Comparison of ENCODE assay signal across 11 cellular contexts in the genomic region with DNA sequence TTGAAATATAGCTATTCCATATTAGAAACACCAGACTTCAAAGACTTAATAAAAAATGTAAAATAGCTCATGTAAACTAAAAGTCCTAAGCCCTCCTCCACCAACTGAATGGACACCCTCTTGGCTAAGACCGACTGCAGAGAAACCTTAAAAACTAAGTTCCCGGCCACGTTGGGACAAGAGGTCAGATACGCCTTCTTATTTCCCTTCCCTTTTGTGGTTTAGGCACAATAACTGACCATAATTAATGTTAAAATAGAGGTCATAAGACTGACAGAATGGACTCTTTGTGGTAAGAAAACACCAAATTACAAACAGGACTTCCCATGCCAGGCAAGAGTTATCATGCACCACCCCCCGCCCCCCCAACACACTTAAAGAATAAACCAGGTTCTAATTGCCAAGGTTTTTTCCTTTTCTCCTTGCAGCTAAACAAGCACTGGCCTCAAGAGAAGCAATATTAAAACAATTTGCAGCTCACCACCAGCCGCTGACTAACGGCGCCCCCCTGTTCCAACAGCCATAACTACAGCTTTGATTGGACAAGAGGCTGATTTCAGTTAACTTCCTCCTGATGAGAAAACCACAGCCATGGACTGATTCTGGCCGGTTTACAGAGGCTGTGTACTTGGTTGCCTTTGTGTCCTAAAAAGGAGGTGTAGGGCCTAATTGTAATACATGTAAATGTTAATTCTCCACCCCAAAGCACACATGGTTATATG. TPM values are rescaled to one million over a fixed set of nuclear protein-coding genes. Genes with fewer than 3 reads are reported as not detected.
DNase-seq lines count a peak whose midpoint lies in the region; ATAC-seq, FAIRE-seq and TF ChIP-seq lines count a peak whose summit lies in the region.
"Had no signal": no experiment of that assay in that cellular context is flagged by ENCODE, and none has a peak within 500 bp of the region (broad histone marks: within the 10 kb centered on the region; RNA-seq: fewer than 3 reads in every experiment).

No MANE protein-coding gene starts in this region.

- H3K36me3 ChIP-seq in esophagus muscularis mucosa, result no peaks in the 10 kb centered on the region
- no peaks in the 10 kb centered on the region for H3K36me3 ChIP-seq in upper lobe of right lung
- no peaks in the 10 kb centered on the region for H3K36me3 ChIP-seq in kidney (ENCODE audit: control insufficient read depth in 1 of 2, insufficient read depth in 2 of 2, low read length in 2 of 2)

- H3K4me1 ChIP-seq in esophagus muscularis mucosa, result peaks cover 4 to 27% (median 24%) of the 10 kb centered on the region in 4 donors
- peaks cover 9% of the 10 kb centered on the region for H3K4me1 ChIP-seq in upper lobe of right lung
- peaks cover 0 to 2% of the 10 kb centered on the region in 2 donors for H3K4me1 ChIP-seq in kidney (ENCODE audit: control insufficient read depth in 1 of 2, insufficient read depth in 1 of 2, low read depth in 1 of 2, low read length in 2 of 2)

- H3K9me3 ChIP-seq in esophagus muscularis mucosa, result no peaks in the 10 kb centered on the region
- H3K9me3 ChIP-seq in upper lobe of right lung, result no peaks in the 10 kb centered on the region
- no peaks in the 10 kb centered on the region for H3K9me3 ChIP-seq in kidney (ENCODE audit: control insufficient read depth in 1 of 2, low read length in 2 of 2)

- H3K27me3 ChIP-seq in esophagus muscularis mucosa, result peaks cover 0 to 41% (median 12%) of the 10 kb centered on the region in 4 donors
- peaks cover 37% of the 10 kb centered on the region for H3K27me3 ChIP-seq in upper lobe of right lung

- intact Hi-C loops in esophagus muscularis mucosa (cut with DNase I) (no loop called here), upper lobe of right lung (cut with DNase I) (no loop called here), kidney (cut with DNase I) (no loop called here)

- no peak for TF ChIP-seq EP300 in esophagus muscularis mucosa (IDR thresholded peaks at IDR 0.05)

- no peak for FAIRE-seq in kidney (lab: Jason Lieb, UNC)

- DNase-seq in NCI-H82 (lab: John Stamatoyannopoulos, UW) (peak; percentile 14), NCI-H82 treated with DMSO at 0.1 percent for 48 hours (lab: John Stamatoyannopoulos, UW; ENCODE audit: unreplicated experiment) (no peak), NOMO-1 treated with dmso at 0.1 percent for 144 hours (lab: John Stamatoyannopoulos, UW; ENCODE audit: unreplicated experiment) (peak; percentile 73), esophagus muscularis mucosa (ENCODE audit: extremely low spot score) (peak; percentile 82), upper lobe of right lung (no peak), NCI-H2107 (lab: John Stamatoyannopoulos, UW) (no peak), kidney (no peak), NCI-H1417 (lab: John Stamatoyannopoulos, UW) (no peak)
- DNase-seq: activated CD4-positive, alpha-beta memory T cell treated with anti-CD3 and anti-CD28 coated beads for 36 hours had no signal

- ATAC-seq in upper lobe of right lung, result peak; percentile 59

- no peak for TF ChIP-seq CTCF in esophagus muscularis mucosa (IDR thresholded peaks at IDR 0.05)
- TF ChIP-seq CTCF in upper lobe of right lung (IDR thresholded peaks at IDR 0.05), result no peak
- no peak for TF ChIP-seq CTCF in kidney (IDR thresholded peaks at IDR 0.05; ENCODE audit: borderline replicate concordance, extremely low read depth, insufficient read depth)

- no peak overlapping the region for H3K27ac ChIP-seq in esophagus muscularis mucosa (replicated peaks in 1 of 4)
- no peak overlapping the region for H3K27ac ChIP-seq in upper lobe of right lung
- H3K27ac ChIP-seq in kidney (ENCODE audit: low read depth in 2 of 2, low read length in 2 of 2), result no peak overlapping the region
- H3K27ac ChIP-seq: RWPE1 had no signal

- H3K4me3 ChIP-seq in esophagus muscularis mucosa, result no peak overlapping the region
- H3K4me3 ChIP-seq in upper lobe of right lung, result no peak overlapping the region
- H3K4me3 ChIP-seq in kidney (ENCODE audit: low read length in 2 of 2), result no peak overlapping the region

- no peak overlapping the region for H3K9ac ChIP-seq in kidney (ENCODE audit: low read length in 2 of 2)

- no peak for TF ChIP-seq POLR2A in esophagus muscularis mucosa (IDR thresholded peaks at IDR 0.05; ENCODE audit: low read depth)

- WGBS in esophagus muscularis mucosa, result 59% methylated on average over 9 of the region's 9 CpGs

RNA-seq across cellular contexts. Expression of a gene that starts 10.7 kb away (rescaled TPM):
- total RNA-seq in esophagus muscularis mucosa, result under 1 TPM in 1 of 4 donors, not detected in 3; 0.17 TPM
- total RNA-seq in upper lobe of right lung, result 0.49 TPM
- total RNA-seq in kidney, result 0.82 TPM
- polyA plus RNA-seq in kidney (ENCODE audit: insufficient read depth, low read depth, low replicate concordance), result 3.2 TPM
- total RNA-seq: activated CD4-positive, alpha-beta memory T cell treated with anti-CD3 and anti-CD28 coated beads for 36 hours; glomerular endothelial cell had no signal

Comparison
In these comparisons a context has a peak if more than half of its experiments do, and no peak if none do; other contexts are left out.
1. DNase-seq: peak in NCI-H82 (single experiment), NOMO-1 treated with dmso at 0.1 percent for 144 hours (single experiment) and esophagus muscularis mucosa (single experiment); none in NCI-H82 treated with DMSO at 0.1 percent for 48 hours (single experiment), upper lobe of right lung (single experiment), NCI-H2107 (single experiment), kidney (single experiment) and NCI-H1417 (0 of 3).